In genomic region chr2:201235865-201236811, GRCh38 we compare ENCODE assay signal across 1 cellular context.
TF ChIP-seq lines count a peak whose summit lies in the region.

No MANE protein-coding gene starts in this region.

TF ChIP-seq in HCT116, 20 proteins besides CTCF, POLR2A, EP300 and RAD21:
- TF ChIP-seq ZFX (IDR thresholded peaks at IDR 0.05) = no peak
- no peak for TF ChIP-seq POLR2AphosphoS5 (IDR thresholded peaks at IDR 0.05; ENCODE audit: low read depth, low read length)
- TF ChIP-seq SP1 (IDR thresholded peaks at IDR 0.05; ENCODE audit: low read depth) = no peak
- TF ChIP-seq FOSL1 (IDR thresholded peaks at IDR 0.05; ENCODE audit: low read depth) = no peak
- no peak for TF ChIP-seq CBX3 (IDR thresholded peaks at IDR 0.05; ENCODE audit: low read depth)
- no peak for TF ChIP-seq ELF1 (IDR thresholded peaks at IDR 0.05; ENCODE audit: borderline replicate concordance, low read depth)
